ENCODE assay signal across 1 cellular context in genomic region chr3:14124615-14125192, GRCh38.
TF ChIP-seq lines count a peak whose summit lies in the region.

Gene CHCHD4 (minus strand): TSS chr3:14124870. CDS start chr3:14124676, 194 bp downstream.
A gene with protein sequence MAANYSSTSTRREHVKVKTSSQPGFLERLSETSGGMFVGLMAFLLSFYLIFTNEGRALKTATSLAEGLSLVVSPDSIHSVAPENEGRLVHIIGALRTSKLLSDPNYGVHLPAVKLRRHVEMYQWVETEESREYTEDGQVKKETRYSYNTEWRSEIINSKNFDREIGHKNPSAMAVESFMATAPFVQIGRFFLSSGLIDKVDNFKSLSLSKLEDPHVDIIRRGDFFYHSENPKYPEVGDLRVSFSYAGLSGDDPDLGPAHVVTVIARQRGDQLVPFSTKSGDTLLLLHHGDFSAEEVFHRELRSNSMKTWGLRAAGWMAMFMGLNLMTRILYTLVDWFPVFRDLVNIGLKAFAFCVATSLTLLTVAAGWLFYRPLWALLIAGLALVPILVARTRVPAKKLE (plus strand): TSS chr3:14125052. CDS start chr3:14125194, 142 bp downstream.

TF ChIP-seq in GM12878, 131 proteins besides CTCF, POLR2A, EP300 and RAD21 (continued from another document and continues in another):
- TF ChIP-seq BCL3 (IDR thresholded peaks at IDR 0.05; ENCODE audit: borderline replicate concordance, insufficient read depth, low read depth, low read length, poor library complexity, severe bottlenecking), result no peak
- TF ChIP-seq SMAD1 (IDR thresholded peaks at IDR 0.05; ENCODE audit: low read depth, partially characterized antibody), result no peak
- TF ChIP-seq, protein P1, sequence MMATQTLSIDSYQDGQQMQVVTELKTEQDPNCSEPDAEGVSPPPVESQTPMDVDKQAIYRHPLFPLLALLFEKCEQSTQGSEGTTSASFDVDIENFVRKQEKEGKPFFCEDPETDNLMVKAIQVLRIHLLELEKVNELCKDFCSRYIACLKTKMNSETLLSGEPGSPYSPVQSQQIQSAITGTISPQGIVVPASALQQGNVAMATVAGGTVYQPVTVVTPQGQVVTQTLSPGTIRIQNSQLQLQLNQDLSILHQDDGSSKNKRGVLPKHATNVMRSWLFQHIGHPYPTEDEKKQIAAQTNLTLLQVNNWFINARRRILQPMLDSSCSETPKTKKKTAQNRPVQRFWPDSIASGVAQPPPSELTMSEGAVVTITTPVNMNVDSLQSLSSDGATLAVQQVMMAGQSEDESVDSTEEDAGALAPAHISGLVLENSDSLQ (IDR thresholded peaks at IDR 0.05), result no peak
- no peak; the same call in 1 of the 2 replicates for TF ChIP-seq SMARCA5 (IDR thresholded peaks at IDR 0.05)
- TF ChIP-seq TCF7 (IDR thresholded peaks at IDR 0.05; ENCODE audit: borderline replicate concordance), result no peak
- no peak for TF ChIP-seq PAX8 (IDR thresholded peaks at IDR 0.05)
- TF ChIP-seq FOXK2 (IDR thresholded peaks at IDR 0.05), result no peak
- no peak for TF ChIP-seq IRF4 (IDR thresholded peaks at IDR 0.05; ENCODE audit: low read depth, low read length)
- no peak for TF ChIP-seq MYC (IDR thresholded peaks at IDR 0.05; ENCODE audit: insufficient read depth, insufficient read length, insufficient replicate concordance, low read length, severe bottlenecking)
- no peak for TF ChIP-seq ZZZ3 (IDR thresholded peaks at IDR 0.05; ENCODE audit: control insufficient read depth, insufficient read length, low read depth)
- 0 out of 2 replicates have a peak, but pooled peaks have one; percentile 58 for TF ChIP-seq TCF3 (IDR thresholded peaks at IDR 0.05; ENCODE audit: borderline replicate concordance, insufficient read depth, low read depth, low read length)
- no peak for TF ChIP-seq RAD51 (IDR thresholded peaks at IDR 0.05)
- no peak for TF ChIP-seq EED (IDR thresholded peaks at IDR 0.05; ENCODE audit: low read depth)
- TF ChIP-seq ZNF207 (IDR thresholded peaks at IDR 0.05; ENCODE audit: borderline replicate concordance), result no peak
- TF ChIP-seq CBFB (IDR thresholded peaks at IDR 0.05; ENCODE audit: low read depth), result no peak
- no peak for TF ChIP-seq PRDM15 (CRISPR knock-in tag; IDR thresholded peaks at IDR 0.05)
- TF ChIP-seq CREM (IDR thresholded peaks at IDR 0.05; ENCODE audit: low read depth), result peak; percentile 93; the same call in 1 of the 2 replicates
- TF ChIP-seq MEF2B (IDR thresholded peaks at IDR 0.05; ENCODE audit: partially characterized antibody, poor library complexity, severe bottlenecking), result no peak
- no peak for TF ChIP-seq ZBTB11 (CRISPR knock-in tag; IDR thresholded peaks at IDR 0.05)
- TF ChIP-seq ZSCAN29 (IDR thresholded peaks at IDR 0.05), result 0 out of 2 replicates have a peak, but pooled peaks have one; percentile 11
- no peak for TF ChIP-seq BCL11A (IDR thresholded peaks at IDR 0.05; ENCODE audit: low read depth, low read length)
- no peak for TF ChIP-seq BRCA1 (IDR thresholded peaks at IDR 0.05; ENCODE audit: low read depth, low read length)
- TF ChIP-seq NFXL1 (IDR thresholded peaks at IDR 0.05; ENCODE audit: borderline replicate concordance), result no peak
- TF ChIP-seq SP1 (IDR thresholded peaks at IDR 0.05; ENCODE audit: low read depth, low read length), result no peak
- TF ChIP-seq ZNF217 (IDR thresholded peaks at IDR 0.05), result peak; percentile 5; the same call in 1 of the 2 replicates
- no peak for TF ChIP-seq RCOR1 (conservative IDR thresholded peaks at IDR 0.05; ENCODE audit: low read depth, low read length)
- no peak for TF ChIP-seq ELK1 (IDR thresholded peaks at IDR 0.05; ENCODE audit: low read depth, low read length)
- peak; percentile 98 for TF ChIP-seq NRF1 (conservative IDR thresholded peaks at IDR 0.05; ENCODE audit: low read depth, low read length)
- TF ChIP-seq NFIC (IDR thresholded peaks at IDR 0.05; ENCODE audit: low read depth, low read length), result no peak
- TF ChIP-seq RUNX3 (IDR thresholded peaks at IDR 0.05; ENCODE audit: low read length), result peak; percentile 42
- TF ChIP-seq REST (IDR thresholded peaks at IDR 0.05; ENCODE audit: low read depth, low read length), result no peak
- TF ChIP-seq GABPA (IDR thresholded peaks at IDR 0.05; ENCODE audit: low read depth), result peak; percentile 68; the same call in 1 of the 2 replicates
- TF ChIP-seq, protein P2, sequence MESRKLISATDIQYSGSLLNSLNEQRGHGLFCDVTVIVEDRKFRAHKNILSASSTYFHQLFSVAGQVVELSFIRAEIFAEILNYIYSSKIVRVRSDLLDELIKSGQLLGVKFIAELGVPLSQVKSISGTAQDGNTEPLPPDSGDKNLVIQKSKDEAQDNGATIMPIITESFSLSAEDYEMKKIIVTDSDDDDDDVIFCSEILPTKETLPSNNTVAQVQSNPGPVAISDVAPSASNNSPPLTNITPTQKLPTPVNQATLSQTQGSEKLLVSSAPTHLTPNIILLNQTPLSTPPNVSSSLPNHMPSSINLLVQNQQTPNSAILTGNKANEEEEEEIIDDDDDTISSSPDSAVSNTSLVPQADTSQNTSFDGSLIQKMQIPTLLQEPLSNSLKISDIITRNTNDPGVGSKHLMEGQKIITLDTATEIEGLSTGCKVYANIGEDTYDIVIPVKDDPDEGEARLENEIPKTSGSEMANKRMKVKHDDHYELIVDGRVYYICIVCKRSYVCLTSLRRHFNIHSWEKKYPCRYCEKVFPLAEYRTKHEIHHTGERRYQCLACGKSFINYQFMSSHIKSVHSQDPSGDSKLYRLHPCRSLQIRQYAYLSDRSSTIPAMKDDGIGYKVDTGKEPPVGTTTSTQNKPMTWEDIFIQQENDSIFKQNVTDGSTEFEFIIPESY (IDR thresholded peaks at IDR 0.05), result no peak
- peak; percentile 88; the same call in 1 of the 2 replicates for TF ChIP-seq TARDBP (IDR thresholded peaks at IDR 0.05; ENCODE audit: borderline replicate concordance)
- TF ChIP-seq HDGF (IDR thresholded peaks at IDR 0.05), result no peak
- no peak; the same call in 1 of the 2 replicates for TF ChIP-seq IRF3 (IDR thresholded peaks at IDR 0.05)
